9 cellular contexts compared by ENCODE assay signal in genomic region chr4:8110071-8110986, GRCh38. TPM values are rescaled to one million over a fixed set of nuclear protein-coding genes. Genes with fewer than 3 reads are reported as not detected.
DNase-seq lines count a peak whose midpoint lies in the region; ATAC-seq and TF ChIP-seq lines count a peak whose summit lies in the region.
"Had no signal": no experiment of that assay in that cellular context is flagged by ENCODE, and none has a peak within 500 bp of the region (broad histone marks: within the 10 kb centered on the region; RNA-seq: fewer than 3 reads in every experiment).

No MANE protein-coding gene starts in this region.

- H4K20me1 ChIP-seq in H9 (ENCODE audit: control insufficient read depth, insufficient read depth, insufficient read length) = no peaks in the 10 kb centered on the region

- no peak overlapping the region for H3K4me2 ChIP-seq in H9 (ENCODE audit: insufficient read depth, insufficient read length, low read length)

- H3K9ac ChIP-seq in H9 (ENCODE audit: extremely low read depth, insufficient read length, low read length) = no peak overlapping the region

- no peak overlapping the region for H4K8ac ChIP-seq in H9 (replicated peaks; ENCODE audit: insufficient read length, low read depth, low read length)

- no peak overlapping the region for H2BK15ac ChIP-seq in H9 (ENCODE audit: low read depth, low read length)

- peaks cover 35 to 37% of the 10 kb centered on the region in 2 experiments for H3K4me1 Mint-ChIP-seq in H9
- H3K4me1 Mint-ChIP-seq in memory B cell = no peaks in the 10 kb centered on the region
- H3K4me1 Mint-ChIP-seq in Caco-2 (ENCODE audit: low read depth, unreplicated experiment) = peaks cover 7% of the 10 kb centered on the region

- WGBS in H9 (ENCODE audit: extremely low coverage, insufficient read length, low lambda C conversion rate) = no CpG with 5 or more reads among the region's 29 CpGs

- no peaks in the 10 kb centered on the region for H3K9me3 ChIP-seq in H9 (ENCODE audit: control insufficient read depth, low read depth, low read length)
- H3K9me3 ChIP-seq in Caco-2 = no peaks in the 10 kb centered on the region

- H3K27ac Mint-ChIP-seq in H9 = peak overlapping the region; percentile 89 to 99 (median 96)
- H3K27ac Mint-ChIP-seq in memory B cell = no peak overlapping the region
- H3K27ac Mint-ChIP-seq in Caco-2 (ENCODE audit: unreplicated experiment) = no peak overlapping the region

- H2BK20ac ChIP-seq in H9 (ENCODE audit: low read depth, low read length, poor library complexity, severe bottlenecking) = peak overlapping the region; percentile 1

- TF ChIP-seq CTCF in H9 (conservative IDR thresholded peaks at IDR 0.05) = peak; percentile 73
- TF ChIP-seq CTCF in brain microvascular endothelial cell (IDR thresholded peaks at IDR 0.05; ENCODE audit: low read depth, low read length, missing control alignments) = peak; percentile 36
- TF ChIP-seq CTCF in Caco-2 (IDR thresholded peaks at IDR 0.05; ENCODE audit: insufficient read depth in 1 of 2, low read depth in 1 of 2, low read length in 1 of 2, severe bottlenecking in 1 of 2, unreplicated experiment in 1 of 2) = no peak

- intact Hi-C loops in Caco-2 (cut with micrococcal nuclease; ENCODE audit: unreplicated experiment) = no loop called here

- H3K18ac ChIP-seq in H9 (ENCODE audit: insufficient read length, low read depth, low read length) = peak overlapping the region; percentile 97

- no TSS peak for BruUV-seq in Caco-2 (replicated peaks; lab: Mats Ljungman, UMichigan)

- peak overlapping the region; percentile 97 for H4K91ac ChIP-seq in H9 (ENCODE audit: insufficient read length, low read depth, low read length)

- peak overlapping the region; percentile 84 for H2BK120ac ChIP-seq in H9 (ENCODE audit: low read depth, low read length, poor library complexity, severe bottlenecking)

- H3K4ac ChIP-seq in H9 (ENCODE audit: low read depth, low read length) = peak overlapping the region; percentile 78

- H3K23ac ChIP-seq in H9 (ENCODE audit: insufficient read length, low read depth, low read length) = no peak overlapping the region

- H3K27me3 Mint-ChIP-seq in H9 (ENCODE audit: low read depth) (peaks cover 4% of the 10 kb centered on the region), memory B cell (peaks cover 12% of the 10 kb centered on the region), Caco-2 (ENCODE audit: insufficient read depth, unreplicated experiment) (peaks cover 7% of the 10 kb centered on the region)

- H3K79me1 ChIP-seq in H9 (ENCODE audit: insufficient read depth, low read depth, low read length, poor library complexity, severe bottlenecking) = no peaks in the 10 kb centered on the region

- CTCF ChIA-PET in Caco-2 (lab: Charles Lee) = interaction anchor here (0.6 kb wide), 1 partner anchor 128 kb away, joined by 3 read pairs; no protein-coding TSS in a partner anchor

- H2AFZ ChIP-seq in H9 (ENCODE audit: low read length) = no peak overlapping the region

- no peak overlapping the region for H2AK5ac ChIP-seq in H9 (ENCODE audit: insufficient read length, low read length)

- DNase-seq in DMS79 treated with DMSO at 0.1 percent for 48 hours (lab: John Stamatoyannopoulos, UW) (peak; percentile 43), H9 (peak; percentile 93), brain microvascular endothelial cell (no peak), memory B cell (ENCODE audit: low spot score in 2 of 2) (no peak), Caco-2 (no peak), NOMO-1 treated with DMSO at 0.1 percent for 48 hours (lab: John Stamatoyannopoulos, UW; ENCODE audit: unreplicated experiment) (no peak)
- DNase-seq: Right ventricle myocardium superior had no signal

- H3K4me3 Mint-ChIP-seq in H9 (peak overlapping the region in 1 of 2 experiments; percentile 12; a peak in 2 of 5 replicates), memory B cell (no peak overlapping the region), Caco-2 (ENCODE audit: unreplicated experiment) (no peak overlapping the region)

- POLR2A ChIA-PET in Caco-2 (lab: Charles Lee) = no interaction called here

- H3K27me3 ChIP-seq in H9 (ENCODE audit: insufficient read depth, low read length) = no peaks in the 10 kb centered on the region
- H3K27me3 ChIP-seq in brain microvascular endothelial cell (replicated peaks) = peaks cover 2% of the 10 kb centered on the region
- no peaks in the 10 kb centered on the region for H3K27me3 ChIP-seq in Caco-2 (replicated peaks; ENCODE audit: control insufficient read depth, insufficient read depth, low read length)

- peak overlapping the region; percentile 24 for H2BK12ac ChIP-seq in H9 (ENCODE audit: insufficient read length, low read depth, low read length)

- H3K4me1 ChIP-seq in H9 (ENCODE audit: insufficient read depth, low read length) (no peaks in the 10 kb centered on the region; the same call in 1 of the 2 replicates), Caco-2 (peaks cover 7% of the 10 kb centered on the region)

- H3K36me3 Mint-ChIP-seq in H9 (ENCODE audit: insufficient read depth in 1 of 3, low read depth in 3 of 3) (no peaks in the 10 kb centered on the region; a peak in 1 of 7 replicates), memory B cell (peaks cover 5% of the 10 kb centered on the region), Caco-2 (ENCODE audit: insufficient read depth, unreplicated experiment) (no peaks in the 10 kb centered on the region)

- H3K56ac ChIP-seq in H9 (ENCODE audit: insufficient read length, low read depth, low read length) = no peak overlapping the region

- H3K27ac ChIP-seq in H9 (ENCODE audit: insufficient read length, low read depth, low read length) = no peak overlapping the region
- no peak overlapping the region for H3K27ac ChIP-seq in brain microvascular endothelial cell

- H3K14ac ChIP-seq in H9 (ENCODE audit: insufficient read depth, low read length) = peak overlapping the region; percentile 95

- H4K5ac ChIP-seq in H9 (ENCODE audit: insufficient read length, low read depth, low read length) = peak overlapping the region; percentile 5

- peak; percentile 42 for ATAC-seq in memory B cell (ENCODE audit: low read depth)
- ATAC-seq in GM18907 (IDR thresholded peaks at IDR 0.05; ENCODE audit: unreplicated experiment) = no peak
- ATAC-seq in HG03378 (IDR thresholded peaks at IDR 0.05; ENCODE audit: unreplicated experiment) = no peak

- no peaks in the 10 kb centered on the region for H3K79me2 ChIP-seq in H9 (ENCODE audit: insufficient read depth, low read length)

- peak overlapping the region; percentile 55 for H3T11ph ChIP-seq in H9 (ENCODE audit: low read length)

- no peaks in the 10 kb centered on the region for H3K36me3 ChIP-seq in brain microvascular endothelial cell (replicated peaks)
- no peaks in the 10 kb centered on the region for H3K36me3 ChIP-seq in Caco-2 (ENCODE audit: control insufficient read depth, insufficient read depth, low read length)

- H3K9me3 Mint-ChIP-seq in H9 (peaks cover 0 to 2% of the 10 kb centered on the region in 2 experiments; a peak in 2 of 5 replicates), memory B cell (no peaks in the 10 kb centered on the region), Caco-2 (ENCODE audit: unreplicated experiment) (no peaks in the 10 kb centered on the region)

- in situ Hi-C loops in brain microvascular endothelial cell (cut with HindIII; ENCODE audit: low pct_ligation_motif_present, low sequenced_read_pairs) = no loop called here

- H2BK5ac ChIP-seq in H9 (ENCODE audit: insufficient read length, low read length) = no peak overlapping the region

- H3K23me2 ChIP-seq in H9 (ENCODE audit: insufficient read length, low read depth, low read length, poor library complexity, severe bottlenecking) = no peaks in the 10 kb centered on the region

- no peak overlapping the region for H3K4me3 ChIP-seq in brain microvascular endothelial cell (ENCODE audit: low read depth, low read length)
- H3K4me3 ChIP-seq in Caco-2 (ENCODE audit: low read depth, low read length) = no peak overlapping the region

RNA-seq across cellular contexts. Expression of gene ABLIM2, which starts 48.3 kb away (rescaled TPM):
- total RNA-seq in H9 (2021) (0.90 and 1.0 TPM in 2 replicates), Caco-2 (2022) (0.23 TPM in 1 of 2 replicates, not detected in the other)

Comparison
In these comparisons a context has a peak if more than half of its experiments do, and no peak if none do; other contexts are left out.
1. DNase-seq: peak in DMS79 treated with DMSO at 0.1 percent for 48 hours (single experiment) and H9 (single experiment); none in brain microvascular endothelial cell (single experiment), memory B cell (0 of 2), Caco-2 (0 of 2) and NOMO-1 treated with DMSO at 0.1 percent for 48 hours (single experiment).
2. H3K27ac Mint-ChIP-seq: peak in H9 (3 of 3); none in memory B cell (single experiment) and Caco-2 (single experiment).
3. CTCF ChIP-seq: peak in H9 (single experiment) and brain microvascular endothelial cell (single experiment); none in Caco-2 (0 of 2).